In genomic region chr1:154448271-154448905, GRCh38 we compare ENCODE assay signal across 16 cellular contexts. TPM values are rescaled to one million over a fixed set of nuclear protein-coding genes. Genes with fewer than 3 reads are reported as not detected.
A peak's percentile ranks its signal among the peaks of the same experiment; 100 is the strongest.
DNase-seq lines count a peak whose midpoint lies in the region; ATAC-seq, FAIRE-seq and TF ChIP-seq lines count a peak whose summit lies in the region.
"Had no signal": no experiment of that assay in that cellular context is flagged by ENCODE, and none has a peak within 500 bp of the region (broad histone marks: within the 10 kb centered on the region; RNA-seq: fewer than 3 reads in every experiment).

No MANE protein-coding gene starts in this region.

- no peaks in the 10 kb centered on the region for H3K27me3 Mint-ChIP-seq in activated T-helper 17 cell treated with anti-CD3 and anti-CD28 coated beads, Interleukin-2, amount 50 U/mL, for 72 hours
- peaks cover 0 to 2% (median 0%) of the 10 kb centered on the region in 3 donors for H3K27me3 Mint-ChIP-seq in CD14-positive monocyte (ENCODE audit: low read depth in 3 of 3)

- FAIRE-seq in G401.6 (lab: Jason Lieb, UNC) = peak; percentile 95
- FAIRE-seq: GM12878, RCC 7860 had no signal

- 67 to 68% methylated on average over 8 of the region's 8 CpGs for WGBS in heart right ventricle, 2 donors

- no peak overlapping the region for H3K27ac Mint-ChIP-seq in activated T-helper 17 cell treated with anti-CD3 and anti-CD28 coated beads, Interleukin-2, amount 50 U/mL, for 72 hours
- H3K27ac Mint-ChIP-seq in CD14-positive monocyte = peak overlapping the region in 1 of 7 donors; percentile 37

- no peaks in the 10 kb centered on the region for H3K9me3 Mint-ChIP-seq in activated T-helper 17 cell treated with anti-CD3 and anti-CD28 coated beads, Interleukin-2, amount 50 U/mL, for 72 hours
- peaks cover 0 to 2% (median 0%) of the 10 kb centered on the region in 7 donors for H3K9me3 Mint-ChIP-seq in CD14-positive monocyte

- peaks cover 29% of the 10 kb centered on the region for H3K4me1 Mint-ChIP-seq in activated T-helper 17 cell treated with anti-CD3 and anti-CD28 coated beads, Interleukin-2, amount 50 U/mL, for 72 hours
- H3K4me1 Mint-ChIP-seq in CD14-positive monocyte = peaks cover 18% of the 10 kb centered on the region

- H3K27me3 ChIP-seq in heart right ventricle (no peaks in the 10 kb centered on the region), neutrophil (no peaks in the 10 kb centered on the region)

- CTCF ChIA-PET in RWPE1 (lab: Yijun Ruan, JAX) = interaction anchor here (0.8 kb wide), 1 partner anchor 31 kb away, joined by 4 read pairs; no protein-coding TSS in a partner anchor

- TF ChIP-seq CTCF in RWPE1 (conservative IDR thresholded peaks at IDR 0.05; ENCODE audit: low read depth) = no peak
- TF ChIP-seq CTCF in heart right ventricle (IDR thresholded peaks at IDR 0.05) = no peak
- no peak for TF ChIP-seq CTCF in neutrophil (IDR thresholded peaks at IDR 0.05)
- TF ChIP-seq CTCF in CD14-positive monocyte (IDR thresholded peaks at IDR 0.05) = no peak

- peak overlapping the region; percentile 16; the same call in 1 of the 2 replicates for H3K27ac ChIP-seq in RWPE1
- peak overlapping the region in 1 of 10 donors; percentile 31 for H3K27ac ChIP-seq in heart right ventricle
- peak overlapping the region; percentile 33 for H3K27ac ChIP-seq in neutrophil

- H3K4me3 ChIP-seq in heart right ventricle = no peak overlapping the region
- no peak overlapping the region for H3K4me3 ChIP-seq in neutrophil (ENCODE audit: low read depth in 1 of 2, low read length in 1 of 2)
- H3K4me3 ChIP-seq: GM12878, HAP-1 had no signal

- ATAC-seq in heart right ventricle (peak; percentile 22 to 87 (median 76)), GM21360 (IDR thresholded peaks at IDR 0.05; ENCODE audit: unreplicated experiment) (no peak), HG02571 (IDR thresholded peaks at IDR 0.05; ENCODE audit: unreplicated experiment) (no peak)
- no peak for ATAC-seq in activated T-helper 17 cell treated with anti-CD3 and anti-CD28 coated beads, Interleukin-2, amount 50 U/mL, for 72 hours (replicated peaks)
- ATAC-seq: GM12878 had no signal

- H3K4me3 Mint-ChIP-seq in activated T-helper 17 cell treated with anti-CD3 and anti-CD28 coated beads, Interleukin-2, amount 50 U/mL, for 72 hours = no peak overlapping the region
- no peak overlapping the region for H3K4me3 Mint-ChIP-seq in CD14-positive monocyte

- peaks cover 87% of the 10 kb centered on the region for H3K36me3 Mint-ChIP-seq in activated T-helper 17 cell treated with anti-CD3 and anti-CD28 coated beads, Interleukin-2, amount 50 U/mL, for 72 hours (ENCODE audit: low read depth)
- peaks cover 79 to 92% of the 10 kb centered on the region in 2 donors for H3K36me3 Mint-ChIP-seq in CD14-positive monocyte

- H3K36me3 ChIP-seq in heart right ventricle (peaks cover 0 to 78% (median 5%) of the 10 kb centered on the region in 9 donors), neutrophil (peaks cover 93% of the 10 kb centered on the region)
- H3K36me3 ChIP-seq: HAP-1 had no signal

- intact Hi-C loops in heart right ventricle (cut with DNase I) = loop anchor here in 2 of 10 donors (5.0 to 10.0 kb wide), 2 partner anchors 41 to 104 kb away; partner anchors contain the start of gene IL6R (in 1 of the 2)
- intact Hi-C loops in CD14-positive monocyte (cut with micrococcal nuclease) = no loop called here

- DNase-seq in RWPE1 (ENCODE audit: low spot score) (no peak), heart right ventricle (peak in 1 of 2 donors; percentile 39), CD14-positive monocyte (ENCODE audit: low spot score) (no peak)
- DNase-seq: C1 segment of cervical spinal cord, MV-4-11, NCI-H1436, NCI-H2029 treated with DMSO at 0.1 percent for 48 hours, NCI-H69 had no signal

- H3K9me3 ChIP-seq in heart right ventricle = no peaks in the 10 kb centered on the region
- no peaks in the 10 kb centered on the region for H3K9me3 ChIP-seq in neutrophil
- H3K9me3 ChIP-seq: HAP-1 had no signal

- peaks cover 2 to 13% (median 7%) of the 10 kb centered on the region in 9 donors for H3K4me1 ChIP-seq in heart right ventricle
- H3K4me1 ChIP-seq in neutrophil (ENCODE audit: control insufficient read depth in 1 of 2, insufficient read depth in 1 of 2, low read depth in 1 of 2, low read length in 1 of 2) = peaks cover 15 to 18% of the 10 kb centered on the region in 2 experiments
- H3K4me1 ChIP-seq: HAP-1 had no signal

- POLR2A ChIA-PET in RWPE1 (lab: Yijun Ruan, JAX; ENCODE audit: low non-redundant PET) = no interaction called here

RNA-seq across cellular contexts. Expression of gene IL6R, which starts 43.2 kb away (rescaled TPM):
- 10 to 100 TPM in 5 of 10 donors, 1 to 10 TPM in 5; 6.1 to 16.2 (median 10.0) TPM for total RNA-seq in heart right ventricle
- polyA plus RNA-seq in heart right ventricle = 1 to 10 TPM; 2.9 to 6.2 TPM
- total RNA-seq in activated T-helper 17 cell treated with anti-CD3 and anti-CD28 coated beads, Interleukin-2, amount 50 U/mL, for 72 hours = 10 to 100 TPM; 38.2 to 41.2 TPM
- polyA plus RNA-seq in CD14-positive monocyte = 10 to 100 TPM; 56.4 to 81.7 TPM

RNA-seq across cellular contexts. Expression of gene TDRD10, which starts 53.6 kb away (rescaled TPM):
- total RNA-seq in heart right ventricle = 1 to 10 TPM; 1.1 to 3.8 (median 1.8) TPM
- polyA plus RNA-seq in heart right ventricle = 10 to 100 TPM in 1 of 2 donors, 1 to 10 TPM in 1; 5.5 to 13.3 TPM
- not detected for total RNA-seq in activated T-helper 17 cell treated with anti-CD3 and anti-CD28 coated beads, Interleukin-2, amount 50 U/mL, for 72 hours
- not detected for polyA plus RNA-seq in CD14-positive monocyte
- total RNA-seq: GM12878 had no signal
- polyA plus RNA-seq: GM12878 had no signal

RNA-seq across cellular contexts. Expression of gene SHE, which starts 53.8 kb away (rescaled TPM):
- 10 to 100 TPM in 7 of 10 donors, 1 to 10 TPM in 3; 7.9 to 19.6 (median 12.5) TPM for total RNA-seq in heart right ventricle
- 10 to 100 TPM; 13.7 to 19.6 TPM for polyA plus RNA-seq in heart right ventricle
- under 1 TPM in 1 of 2 donors, not detected in 1; 0.03 TPM for total RNA-seq in activated T-helper 17 cell treated with anti-CD3 and anti-CD28 coated beads, Interleukin-2, amount 50 U/mL, for 72 hours
- polyA plus RNA-seq in CD14-positive monocyte = not detected

Comparison
In these comparisons a context has a peak if more than half of its experiments do, and no peak if none do; other contexts are left out.
1. ATAC-seq: peak in heart right ventricle (8 of 8); none in GM21360 (single experiment), activated T-helper 17 cell treated with anti-CD3 and anti-CD28 coated beads, Interleukin-2, amount 50 U/mL, for 72 hours (single experiment) and HG02571 (single experiment).
2. RNA of gene SHE, which starts 53.8 kb away (total RNA-seq): 7.9 to 19.6 TPM in heart right ventricle; 0.03 TPM in activated T-helper 17 cell treated with anti-CD3 and anti-CD28 coated beads, Interleukin-2, amount 50 U/mL, for 72 hours; every median in the first group is over 4 times any median in the second.